ENCODE assay signal across 18 cellular contexts in genomic region chr6:111909238-111909637, GRCh38. TPM values are rescaled to one million over a fixed set of nuclear protein-coding genes. Genes with fewer than 3 reads are reported as not detected.
A peak's percentile ranks its signal among the peaks of the same experiment; 100 is the strongest.
DNase-seq lines count a peak whose midpoint lies in the region; ATAC-seq and TF ChIP-seq lines count a peak whose summit lies in the region.
"Had no signal": no experiment of that assay in that cellular context is flagged by ENCODE, and none has a peak within 500 bp of the region (broad histone marks: within the 10 kb centered on the region; RNA-seq: fewer than 3 reads in every experiment).

No MANE protein-coding gene starts in this region.

- 63% methylated on average over 2 of the region's 3 CpGs for WGBS in HUES64

- no peak overlapping the region for H2AFZ ChIP-seq in GM23338

- H3K36me3 ChIP-seq in GM23338 (ENCODE audit: insufficient read depth) (no peaks in the 10 kb centered on the region), HUES64 (ENCODE audit: insufficient read depth, low read length) (no peaks in the 10 kb centered on the region), BE2C (no peaks in the 10 kb centered on the region)

- no peaks in the 10 kb centered on the region for H3K9me2 ChIP-seq in GM23338 (ENCODE audit: insufficient read depth)
- H3K9me2 ChIP-seq: SK-N-SH had no signal

- H3K27me3 Mint-ChIP-seq in GM23338 (ENCODE audit: insufficient read depth, low read depth, poor library complexity) = peaks cover 3% of the 10 kb centered on the region
- peaks cover 1% of the 10 kb centered on the region for H3K27me3 Mint-ChIP-seq in glutamatergic neuron (ENCODE audit: unreplicated experiment)
- no peaks in the 10 kb centered on the region for H3K27me3 Mint-ChIP-seq in nephron progenitor cell (ENCODE audit: low read depth, poor library complexity)
- H3K27me3 Mint-ChIP-seq: CD8-positive, alpha-beta memory T cell had no signal

- H3K9me3 Mint-ChIP-seq in GM23338 (peaks cover 16% of the 10 kb centered on the region), glutamatergic neuron (ENCODE audit: unreplicated experiment) (peaks cover 3% of the 10 kb centered on the region), nephron progenitor cell (peaks cover 17% of the 10 kb centered on the region)
- H3K9me3 Mint-ChIP-seq: CD8-positive, alpha-beta memory T cell had no signal

- peak overlapping the region; percentile 55 for H3K9ac ChIP-seq in HUES64 (ENCODE audit: low read depth, low read length)
- H3K9ac ChIP-seq: SK-N-SH had no signal

- no peak for DNase-seq in GM23338 (ENCODE audit: low spot score)
- no peak for DNase-seq in glutamatergic neuron
- no peak for DNase-seq in nephron progenitor cell
- no peak for DNase-seq in ACHN
- no peak for DNase-seq in foreskin fibroblast
- DNase-seq in BE2C = no peak
- DNase-seq: C1 segment of cervical spinal cord; CD8-positive, alpha-beta memory T cell; DMS79 treated with DMSO at 0.1 percent for 48 hours; NCI-H1105; NCI-H1694; NCI-H524; NCI-H82; RPMI8226; SHP77 treated with DMSO at 0.1 percent for 48 hours; SK-N-SH had no signal

- H3K36me3 Mint-ChIP-seq in GM23338 (ENCODE audit: low read depth) (peaks cover 12% of the 10 kb centered on the region; the same call in 2 of the 3 replicates), glutamatergic neuron (ENCODE audit: unreplicated experiment) (peaks cover 7% of the 10 kb centered on the region), nephron progenitor cell (ENCODE audit: low read depth) (peaks cover 8% of the 10 kb centered on the region)

- H3K79me2 ChIP-seq in GM23338 (replicated peaks; ENCODE audit: insufficient read depth) = no peaks in the 10 kb centered on the region

- H3K4me3 Mint-ChIP-seq in GM23338 (no peak overlapping the region; the same call in 2 of the 3 replicates), glutamatergic neuron (ENCODE audit: unreplicated experiment) (peak overlapping the region; percentile 37), nephron progenitor cell (peak overlapping the region; percentile 2)
- H3K4me3 Mint-ChIP-seq: CD8-positive, alpha-beta memory T cell had no signal

- peak overlapping the region; percentile 12; the same call in 1 of the 2 replicates for H3K4me2 ChIP-seq in GM23338
- H3K4me2 ChIP-seq: SK-N-SH had no signal

- H3K4me3 ChIP-seq in GM23338 (no peak overlapping the region), HUES64 (ENCODE audit: low read length) (peak overlapping the region; percentile 30), foreskin fibroblast (ENCODE audit: low read depth in 1 of 2, low read length in 2 of 2) (no peak overlapping the region), BE2C (ENCODE audit: low read depth, low read length) (no peak overlapping the region)

- H3K27ac Mint-ChIP-seq in GM23338 (no peak overlapping the region), glutamatergic neuron (ENCODE audit: unreplicated experiment) (no peak overlapping the region), nephron progenitor cell (peak overlapping the region; percentile 52)

- no peaks in the 10 kb centered on the region for H4K20me1 ChIP-seq in GM23338 (replicated peaks; ENCODE audit: insufficient read depth)

- H3K27ac ChIP-seq in GM23338 (ENCODE audit: low read depth) (no peak overlapping the region), HUES64 (ENCODE audit: low read depth, low read length) (no peak overlapping the region)

- peaks cover 4% of the 10 kb centered on the region; the same call in 1 of the 2 replicates for H3K4me1 ChIP-seq in GM23338 (ENCODE audit: insufficient read depth)
- peaks cover 13% of the 10 kb centered on the region for H3K4me1 ChIP-seq in HUES64 (ENCODE audit: insufficient read depth, low read length)
- no peaks in the 10 kb centered on the region for H3K4me1 ChIP-seq in BE2C

- no peaks in the 10 kb centered on the region for H3K9me3 ChIP-seq in HUES64 (ENCODE audit: insufficient read depth, low read depth, low read length)
- no peaks in the 10 kb centered on the region for H3K9me3 ChIP-seq in BE2C
- H3K9me3 ChIP-seq: SK-N-SH had no signal

- no peaks in the 10 kb centered on the region for H3F3A ChIP-seq in GM23338 (replicated peaks; ENCODE audit: low read depth)

- TF ChIP-seq CTCF in GM23338 (conservative IDR thresholded peaks at IDR 0.05; ENCODE audit: low read depth in 2 of 2) (no peak), glutamatergic neuron (IDR thresholded peaks at IDR 0.05; ENCODE audit: partially characterized antibody, unreplicated experiment) (no peak), nephron progenitor cell (IDR thresholded peaks at IDR 0.05) (no peak), foreskin fibroblast (IDR thresholded peaks at IDR 0.05; ENCODE audit: low read depth, low read length) (no peak), BE2C (IDR thresholded peaks at IDR 0.05; ENCODE audit: low read depth, low read length) (no peak)

- H3K27me3 ChIP-seq in GM23338 (ENCODE audit: insufficient read depth) = no peaks in the 10 kb centered on the region
- no peaks in the 10 kb centered on the region for H3K27me3 ChIP-seq in HUES64 (ENCODE audit: insufficient read depth, low read length)
- no peaks in the 10 kb centered on the region for H3K27me3 ChIP-seq in BE2C

- H3K4me1 Mint-ChIP-seq in GM23338 (peaks cover 12% of the 10 kb centered on the region), glutamatergic neuron (ENCODE audit: low read depth, unreplicated experiment) (peaks cover 3% of the 10 kb centered on the region), nephron progenitor cell (peaks cover 10% of the 10 kb centered on the region)

- ATAC-seq in GM23338 (no peak; the same call in 2 of the 3 replicates), GM18520 (IDR thresholded peaks at IDR 0.05; ENCODE audit: unreplicated experiment) (no peak)

- in situ Hi-C loops in ACHN (cut with HindIII; ENCODE audit: low pct_ligation_motif_present, low pct_unique_long_range_greater_than_20kb, low sequenced_read_pairs) = no loop called here

TF ChIP-seq in GM23338, 12 proteins besides CTCF, POLR2A, EP300 and RAD21 (continues in another document):
- TF ChIP-seq ZNF462 (CRISPR knock-in tag; IDR thresholded peaks at IDR 0.05) (no peak), STAT1 (IDR thresholded peaks at IDR 0.05; ENCODE audit: unreplicated experiment) (no peak)

RNA-seq across cellular contexts. Expression of gene FYN, which starts 36.0 kb away (rescaled TPM):
- 70.8 and 143 TPM in 2 replicates for total RNA-seq in GM23338 (2014; rRNA removed; shearing (Covaris generic))
- polyA plus RNA-seq in GM23338 (2016; fragmentation: Nextera tagmentation; extraction: Ambion mirVana) = 46.8 and 54.9 TPM in 2 replicates
- polyA plus RNA-seq in HUES64 (2013, experiment 1 of 2) = 68.1 TPM
- polyA plus RNA-seq in HUES64 (2013, experiment 2 of 2) = 68.6 TPM
- 525 TPM for total RNA-seq in glutamatergic neuron (ENCODE audit: unreplicated experiment)
- 221 TPM for polyA plus RNA-seq in BE2C (2012; ENCODE audit: insufficient read depth, insufficient read length, low read depth)
